In genomic region chr12:8911606-8912268, GRCh38 we compare ENCODE assay signal across 23 cellular contexts. TPM values are rescaled to one million over a fixed set of nuclear protein-coding genes. Genes with fewer than 3 reads are reported as not detected.
DNase-seq lines count a peak whose midpoint lies in the region; ATAC-seq, FAIRE-seq and TF ChIP-seq lines count a peak whose summit lies in the region.
"Had no signal": no experiment of that assay in that cellular context is flagged by ENCODE, and none has a peak within 500 bp of the region (broad histone marks: within the 10 kb centered on the region; RNA-seq: fewer than 3 reads in every experiment).

No MANE protein-coding gene starts in this region.

- H3K36me3 ChIP-seq in hepatocyte (replicated peaks; ENCODE audit: insufficient read depth, low read depth): no peaks in the 10 kb centered on the region
- H3K36me3 ChIP-seq: tibial artery had no signal

- no peaks in the 10 kb centered on the region for H3K36me3 Mint-ChIP-seq in neural crest cell (ENCODE audit: low read depth)

- no peaks in the 10 kb centered on the region for H3K27me3 ChIP-seq in hepatocyte
- H3K27me3 ChIP-seq: tibial artery had no signal

- H3K4me1 ChIP-seq in hepatocyte (ENCODE audit: insufficient read depth): peaks cover 33% of the 10 kb centered on the region

- H3K9me3 Mint-ChIP-seq in neural crest cell: no peaks in the 10 kb centered on the region
- H3K9me3 Mint-ChIP-seq: stimulated activated naive CD8-positive, alpha-beta T cell treated with anti-CD3 and anti-CD28 coated beads, Interleukin-15, Interleukin-2, amounts not matched to agents 100 ng/mL and 50 ng/mL, for 24 hours had no signal

- no peak overlapping the region for H3K4me3 ChIP-seq in hepatocyte
- H3K4me3 ChIP-seq: tibial artery had no signal

- H3K27ac ChIP-seq in hepatocyte: peak overlapping the region; percentile 90

- H3K4me3 Mint-ChIP-seq in neural crest cell: peak overlapping the region; percentile 95
- H3K4me3 Mint-ChIP-seq: activated CD8-positive, alpha-beta T cell treated with anti-CD3 and anti-CD28 coated beads, Interleukin-2, amount 10 ng/mL, durations not matched to agents 7 days and 5 days; stimulated activated naive CD8-positive, alpha-beta T cell treated with anti-CD3 and anti-CD28 coated beads, Interleukin-15, Interleukin-2, amounts not matched to agents 100 ng/mL and 50 ng/mL, for 24 hours had no signal

- WGBS in hepatocyte (ENCODE audit: low lambda C conversion rate, missing lambda C conversion rate): 43% methylated on average over 3 of the region's 3 CpGs

- FAIRE-seq in GM12892 (lab: Jason Lieb, UNC): peak; percentile 40
- FAIRE-seq: endometrium had no signal

- H3K4me1 Mint-ChIP-seq in neural crest cell: peaks cover 27% of the 10 kb centered on the region

- no peak for ATAC-seq in GM18868 (IDR thresholded peaks at IDR 0.05; ENCODE audit: unreplicated experiment)
- ATAC-seq in HG03342 (IDR thresholded peaks at IDR 0.05; ENCODE audit: unreplicated experiment): no peak
- ATAC-seq: activated CD8-positive, alpha-beta T cell treated with anti-CD3 and anti-CD28 coated beads, Interleukin-2, amount 10 ng/mL, durations not matched to agents 7 days and 5 days; left ventricle myocardium superior had no signal

- TF ChIP-seq CTCF in hepatocyte (IDR thresholded peaks at IDR 0.05; ENCODE audit: poor library complexity) (no peak), neural crest cell (conservative IDR thresholded peaks at IDR 0.05) (no peak)

- H3K4me2 ChIP-seq in hepatocyte: peak overlapping the region; percentile 76

- no peak for DNase-seq in GM12892 (ENCODE audit: insufficient read length)
- DNase-seq in NAMALWA (ENCODE audit: low spot score): peak; percentile 29
- DNase-seq in hepatocyte (ENCODE audit: low spot score): no peak
- no peak for DNase-seq in neural crest cell (ENCODE audit: low read depth, low spot score)
- no peak for DNase-seq in SIG-M5 (lab: John Stamatoyannopoulos, UW)
- no peak for DNase-seq in GM19238 (ENCODE audit: insufficient read length, low spot score)
- DNase-seq: activated CD4-positive, CD25-positive, alpha-beta regulatory T cell treated with anti-CD3 and anti-CD28 coated beads, Interleukin-2, amount 50 U/mL, for 72 hours; activated CD8-positive, alpha-beta T cell treated with anti-CD3 and anti-CD28 coated beads, Interleukin-2, amount 10 ng/mL, durations not matched to agents 7 days and 5 days; cortex of kidney; DMS79; HCEC 1CT; KBM-7; left ventricle myocardium superior; NCI-H2171 treated with DMSO at 0.1 percent for 48 hours; occipital lobe; OCI-M1; Right ventricle myocardium superior; stimulated activated CD4-positive, alpha-beta T cell treated with anti-CD3 and anti-CD28 coated beads, Interleukin-12 subunit alpha, Interleukin-12 subunit beta, amount 100 ng/mL, for 4 hours; tibial artery had no signal

- H3K9me2 ChIP-seq in hepatocyte (replicated peaks; ENCODE audit: insufficient read depth): no peaks in the 10 kb centered on the region

- no peak overlapping the region for H2AFZ ChIP-seq in hepatocyte

- H3K27me3 Mint-ChIP-seq in neural crest cell (ENCODE audit: low read depth): no peaks in the 10 kb centered on the region
- H3K27me3 Mint-ChIP-seq: stimulated activated naive CD8-positive, alpha-beta T cell treated with anti-CD3 and anti-CD28 coated beads, Interleukin-15, Interleukin-2, amounts not matched to agents 100 ng/mL and 50 ng/mL, for 24 hours had no signal

- peaks cover 15% of the 10 kb centered on the region for H3K79me2 ChIP-seq in hepatocyte

- H3K9me3 ChIP-seq in hepatocyte (ENCODE audit: low read depth): no peaks in the 10 kb centered on the region
- H3K9me3 ChIP-seq: tibial artery had no signal

- no peak overlapping the region for H3K27ac Mint-ChIP-seq in neural crest cell (ENCODE audit: unreplicated experiment)
- H3K27ac Mint-ChIP-seq: activated CD8-positive, alpha-beta T cell treated with anti-CD3 and anti-CD28 coated beads, Interleukin-2, amount 10 ng/mL, durations not matched to agents 7 days and 5 days; stimulated activated naive CD8-positive, alpha-beta T cell treated with anti-CD3 and anti-CD28 coated beads, Interleukin-15, Interleukin-2, amounts not matched to agents 100 ng/mL and 50 ng/mL, for 24 hours had no signal

- no peaks in the 10 kb centered on the region for H4K20me1 ChIP-seq in hepatocyte (ENCODE audit: insufficient read depth, poor library complexity, severe bottlenecking)

- TF ChIP-seq POLR2A in GM12892 (IDR thresholded peaks at IDR 0.05; ENCODE audit: low read depth, low read length): no peak

RNA-seq across cellular contexts. Expression of gene PHC1, which starts 2.6 kb away (rescaled TPM):
- 11.7 TPM for polyA plus RNA-seq in GM12892 (2012; ENCODE audit: missing spikeins)
- total RNA-seq in hepatocyte: 38.8 and 49.2 TPM in 2 replicates
- polyA plus RNA-seq in hepatocyte: 22.3 and 25.8 TPM in 2 replicates
- total RNA-seq in neural crest cell: 108 and 111 TPM in 2 replicates

RNA-seq across cellular contexts. Expression of gene M6PR, which starts 37.7 kb away (rescaled TPM):
- 123 TPM for polyA plus RNA-seq in GM12892 (2012; ENCODE audit: missing spikeins)
- total RNA-seq in hepatocyte: 127 and 150 TPM in 2 replicates
- polyA plus RNA-seq in hepatocyte: 133 and 137 TPM in 2 replicates
- total RNA-seq in neural crest cell: 143 and 151 TPM in 2 replicates
